Comparison of ENCODE assay signal across 9 cellular contexts in the genomic region with DNA sequence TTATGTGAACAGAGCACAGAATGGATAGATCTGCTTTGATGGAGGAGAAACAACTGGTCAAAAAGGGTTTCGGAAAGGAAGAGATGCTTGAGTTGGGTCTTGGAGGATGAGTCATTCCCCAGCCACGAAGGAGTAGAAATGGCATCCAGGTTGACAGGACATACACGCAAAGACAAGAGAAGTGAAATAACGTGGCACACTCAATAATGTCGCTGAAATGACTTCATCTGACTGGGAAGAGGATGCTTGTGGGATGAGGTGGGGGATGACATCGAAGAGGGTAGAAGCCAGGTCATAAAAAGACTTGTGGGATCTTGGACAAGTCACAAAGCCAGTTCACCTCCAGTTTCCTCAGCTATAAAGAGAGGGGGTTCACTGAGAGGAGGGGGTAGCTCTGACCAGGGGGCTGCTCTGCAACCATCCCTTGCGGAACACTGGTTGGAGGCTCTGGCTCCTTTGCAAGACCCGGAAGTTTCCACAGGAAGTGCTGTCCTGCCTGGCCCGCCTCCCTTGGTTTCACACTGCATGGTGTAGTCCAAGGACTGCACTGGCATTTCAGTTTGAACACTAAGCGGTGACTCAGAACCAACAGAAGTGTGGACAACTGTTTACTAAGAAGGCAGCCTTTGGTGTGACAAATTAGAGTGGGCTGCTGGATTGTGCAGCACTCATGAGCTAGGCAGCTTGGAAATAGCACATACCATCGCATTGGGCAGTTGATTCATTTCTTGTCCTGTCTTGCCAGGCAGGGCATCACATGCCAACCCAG.
DNase-seq lines count a peak whose midpoint lies in the region; ATAC-seq and TF ChIP-seq lines count a peak whose summit lies in the region.
"Had no signal": no experiment of that assay in that cellular context is flagged by ENCODE, and none has a peak within 500 bp of the region (broad histone marks: within the 10 kb centered on the region; RNA-seq: fewer than 3 reads in every experiment).

No MANE protein-coding gene starts in this region.

- peaks cover 25 to 49% of the 10 kb centered on the region in 2 donors for H3K4me1 Mint-ChIP-seq in immature natural killer cell
- peaks cover 2% of the 10 kb centered on the region for H3K4me1 Mint-ChIP-seq in progenitor cell of endocrine pancreas (ENCODE audit: low read depth)

- H3K9me3 ChIP-seq in OCI-LY7 (ENCODE audit: low read length), result no peaks in the 10 kb centered on the region
- no peaks in the 10 kb centered on the region for H3K9me3 ChIP-seq in Karpas-422 (ENCODE audit: low read length)

- TF ChIP-seq CTCF in GM13977 (IDR thresholded peaks at IDR 0.05; ENCODE audit: extremely low read depth, insufficient read depth, missing control alignments) (no peak), OCI-LY7 (conservative IDR thresholded peaks at IDR 0.05; ENCODE audit: low read length) (no peak), progenitor cell of endocrine pancreas (IDR thresholded peaks at IDR 0.05; ENCODE audit: unreplicated experiment) (no peak)

- H3K36me3 Mint-ChIP-seq in immature natural killer cell (peaks cover 0 to 4% (median 0%) of the 10 kb centered on the region in 3 donors), progenitor cell of endocrine pancreas (ENCODE audit: insufficient read depth) (no peaks in the 10 kb centered on the region)
- H3K36me3 Mint-ChIP-seq: activated naive CD8-positive, alpha-beta T cell had no signal

- H3K9ac ChIP-seq in Karpas-422 (ENCODE audit: low read length), result no peak overlapping the region

- H3K27ac ChIP-seq in OCI-LY7 (ENCODE audit: low read depth, low read length, poor library complexity, severe bottlenecking), result no peak overlapping the region
- no peak overlapping the region for H3K27ac ChIP-seq in Karpas-422 (ENCODE audit: low read length)

- peak; percentile 49 for ATAC-seq in GM21786 (IDR thresholded peaks at IDR 0.05; ENCODE audit: unreplicated experiment)

- H3K27me3 ChIP-seq in Karpas-422 (ENCODE audit: low read length), result no peaks in the 10 kb centered on the region

- intact Hi-C loops in OCI-LY7 (cut with micrococcal nuclease; ENCODE audit: unreplicated experiment), result loop anchor here (5.0 kb wide), 4 partner anchors 177 to 543 kb away; no protein-coding TSS in a partner anchor

- H3K4me3 ChIP-seq in OCI-LY7 (ENCODE audit: low read depth, low read length, poor library complexity, severe bottlenecking), result no peak overlapping the region
- H3K4me3 ChIP-seq in Karpas-422 (ENCODE audit: low read length), result no peak overlapping the region

- DNase-seq in GM13977 (ENCODE audit: low spot score) (peak; percentile 46), OCI-LY7 (ENCODE audit: low spot score) (no peak), immature natural killer cell (peak in 2 of 3 donors; percentile 16 to 44), DMS153 treated with DMSO at 0.1 percent for 48 hours (lab: John Stamatoyannopoulos, UW; ENCODE audit: unreplicated experiment) (no peak), NCI-H510A treated with DMSO at 0.1 percent for 48 hours (lab: John Stamatoyannopoulos, UW) (no peak), progenitor cell of endocrine pancreas (ENCODE audit: low spot score, unreplicated experiment) (no peak), Karpas-422 (no peak)

- H3K4me3 Mint-ChIP-seq in immature natural killer cell (peak overlapping the region in 1 of 5 donors; percentile 44), progenitor cell of endocrine pancreas (ENCODE audit: low read depth) (no peak overlapping the region)
- H3K4me3 Mint-ChIP-seq: activated naive CD8-positive, alpha-beta T cell had no signal

- peaks cover 46% of the 10 kb centered on the region for H3K4me1 ChIP-seq in OCI-LY7 (ENCODE audit: insufficient read depth, low read length, poor library complexity, severe bottlenecking)
- peaks cover 37% of the 10 kb centered on the region for H3K4me1 ChIP-seq in Karpas-422 (ENCODE audit: low read length)

- H3K36me3 ChIP-seq in OCI-LY7 (ENCODE audit: insufficient read depth, low read length) (no peaks in the 10 kb centered on the region), Karpas-422 (ENCODE audit: insufficient read depth, low read length) (no peaks in the 10 kb centered on the region)

- H3K4me2 ChIP-seq in OCI-LY7 (ENCODE audit: low read length), result no peak overlapping the region
- no peak overlapping the region for H3K4me2 ChIP-seq in Karpas-422 (ENCODE audit: low read depth, low read length, poor library complexity, severe bottlenecking)

- H2AFZ ChIP-seq in OCI-LY7 (ENCODE audit: low read length) (peak overlapping the region; percentile 45), Karpas-422 (ENCODE audit: low read length) (no peak overlapping the region)

- H3K79me2 ChIP-seq in OCI-LY7 (ENCODE audit: insufficient read depth, low read depth, low read length), result no peaks in the 10 kb centered on the region
- no peaks in the 10 kb centered on the region for H3K79me2 ChIP-seq in Karpas-422 (ENCODE audit: low read length)

- CTCF ChIA-PET in OCI-LY7 (lab: Charles Lee; ENCODE audit: unreplicated experiment), result interaction anchor here (1.3 to 1.7 kb wide), 3 partner anchors 22 to 203 kb away, joined by 3 to 4 read pairs (median 3); no protein-coding TSS in a partner anchor

- H3K27me3 Mint-ChIP-seq in immature natural killer cell (ENCODE audit: low read depth in 3 of 3), result peaks cover 0 to 8% (median 2%) of the 10 kb centered on the region in 3 donors
- peaks cover 20% of the 10 kb centered on the region for H3K27me3 Mint-ChIP-seq in progenitor cell of endocrine pancreas
- H3K27me3 Mint-ChIP-seq: activated naive CD8-positive, alpha-beta T cell had no signal

- H3K27ac Mint-ChIP-seq in immature natural killer cell, result peak overlapping the region in 3 of 6 donors; percentile 9 to 57 (median 9)
- no peak overlapping the region for H3K27ac Mint-ChIP-seq in progenitor cell of endocrine pancreas
- H3K27ac Mint-ChIP-seq: activated naive CD8-positive, alpha-beta T cell had no signal

- POLR2A ChIA-PET in OCI-LY7 (lab: Charles Lee), result interaction anchor here (0.6 to 2.7 kb wide), 7 partner anchors 8 to 621 kb away, joined by 3 to 8 read pairs (median 3); no protein-coding TSS in a partner anchor

- H3K9me2 ChIP-seq in OCI-LY7 (ENCODE audit: insufficient read depth, low read length) (no peaks in the 10 kb centered on the region), Karpas-422 (replicated peaks; ENCODE audit: insufficient read depth, low read length) (no peaks in the 10 kb centered on the region)

- H3K9me3 Mint-ChIP-seq in immature natural killer cell, result peaks cover 0 to 3% (median 0%) of the 10 kb centered on the region in 6 donors
- no peaks in the 10 kb centered on the region for H3K9me3 Mint-ChIP-seq in progenitor cell of endocrine pancreas (ENCODE audit: low read depth)

- in situ Hi-C loops in GM13977 (cut with MboI; ENCODE audit: low pct_unique_long_range_greater_than_20kb, low sequenced_read_pairs, unreplicated experiment), result loop anchor here (5.0 to 10.0 kb wide), 3 partner anchors 70 to 460 kb away; no protein-coding TSS in a partner anchor

- no peaks in the 10 kb centered on the region for H4K20me1 ChIP-seq in OCI-LY7 (ENCODE audit: insufficient read depth, low read length)
- H4K20me1 ChIP-seq in Karpas-422 (ENCODE audit: insufficient read depth, low read depth, low read length), result no peaks in the 10 kb centered on the region

- no TSS peak for BruUV-seq in OCI-LY7 (replicated peaks; lab: Mats Ljungman, UMichigan)

Comparison
In these comparisons a context has a peak if more than half of its experiments do, and no peak if none do; other contexts are left out.
1. DNase-seq: peak in GM13977 (single experiment) and immature natural killer cell (2 of 3); none in OCI-LY7 (single experiment), DMS153 treated with DMSO at 0.1 percent for 48 hours (single experiment), NCI-H510A treated with DMSO at 0.1 percent for 48 hours (single experiment), progenitor cell of endocrine pancreas (single experiment) and Karpas-422 (single experiment).